In genomic region chr7:76359111-76359986, GRCh38 we compare ENCODE assay signal across 1 cellular context.
A peak's percentile ranks its signal among the peaks of the same experiment; 100 is the strongest.
TF ChIP-seq lines count a peak whose summit lies in the region.

No MANE protein-coding gene starts in this region.

TF ChIP-seq in K562, 482 proteins besides CTCF, POLR2A, EP300 and RAD21 (continued from another document and continues in another):
- TF ChIP-seq ZNF780A (CRISPR knock-in tag; IDR thresholded peaks at IDR 0.05) = no peak
- TF ChIP-seq ATF3 (IDR thresholded peaks at IDR 0.05) = peak; percentile 74
- TF ChIP-seq ATF3 (CRISPR knock-in tag; conservative IDR thresholded peaks at IDR 0.05) = 0 out of 2 replicates have a peak, but pooled peaks have one; percentile 40
- no peak for TF ChIP-seq NR4A1 (CRISPR knock-in tag; IDR thresholded peaks at IDR 0.05)
- TF ChIP-seq NR4A1 (tag; IDR thresholded peaks at IDR 0.05) = peak; percentile 57; the same call in 1 of the 2 replicates
- TF ChIP-seq DNMT1 (IDR thresholded peaks at IDR 0.05) = no peak
- no peak for TF ChIP-seq ZNF347 (CRISPR knock-in tag; IDR thresholded peaks at IDR 0.05; ENCODE audit: low read depth)
- no peak for TF ChIP-seq KAT8 (IDR thresholded peaks at IDR 0.05; ENCODE audit: low read depth)
- TF ChIP-seq SNAPC5 (CRISPR knock-in tag; IDR thresholded peaks at IDR 0.05) = no peak
- peak; percentile 66; the same call in 1 of the 2 replicates for TF ChIP-seq POLR2AphosphoS5 (IDR thresholded peaks at IDR 0.05; ENCODE audit: control insufficient read depth, insufficient read depth, low read depth, low read length)
- TF ChIP-seq RCOR1 (IDR thresholded peaks at IDR 0.05; ENCODE audit: borderline replicate concordance in 1 of 2, low read depth in 2 of 2, low read length in 2 of 2) = peak; percentile 50 to 65; a peak in 2 of 4 replicates
- TF ChIP-seq CSDE1 (IDR thresholded peaks at IDR 0.05) = peak in 1 of 2 experiments; percentile 56; a peak in 1 of 4 replicates
- no peak for TF ChIP-seq POLR2AphosphoS2 (IDR thresholded peaks at IDR 0.05; ENCODE audit: low read length)
- TF ChIP-seq ZHX1 (conservative IDR thresholded peaks at IDR 0.05; ENCODE audit: low read length) = peak; percentile 60; the same call in 1 of the 2 replicates
- no peak for TF ChIP-seq PTTG1 (tag; IDR thresholded peaks at IDR 0.05; ENCODE audit: low read depth)
- TF ChIP-seq ZNF354B (CRISPR knock-in tag; IDR thresholded peaks at IDR 0.05) = no peak
- no peak for TF ChIP-seq CREB3 (tag; conservative IDR thresholded peaks at IDR 0.05; ENCODE audit: low read depth)
- no peak for TF ChIP-seq FOS (IDR thresholded peaks at IDR 0.05; ENCODE audit: extremely low read depth, insufficient read length)
- peak; percentile 93 for TF ChIP-seq C11orf30 (IDR thresholded peaks at IDR 0.05; ENCODE audit: low read depth)
- no peak for TF ChIP-seq E2F5 (CRISPR knock-in tag; IDR thresholded peaks at IDR 0.05)
- peak; percentile 39 for TF ChIP-seq NCOR1 (IDR thresholded peaks at IDR 0.05)
- TF ChIP-seq TAF9B (IDR thresholded peaks at IDR 0.05; ENCODE audit: partially characterized antibody) = peak; percentile 65
- TF ChIP-seq POLR2H (tag; IDR thresholded peaks at IDR 0.05; ENCODE audit: low read depth) = peak; percentile 61; the same call in 1 of the 2 replicates
- TF ChIP-seq ZNF395 (CRISPR knock-in tag; IDR thresholded peaks at IDR 0.05) = no peak; the same call in 1 of the 2 replicates
- no peak for TF ChIP-seq ZNF609 (CRISPR knock-in tag; IDR thresholded peaks at IDR 0.05; ENCODE audit: borderline replicate concordance)
- TF ChIP-seq CREB5 (CRISPR knock-in tag; IDR thresholded peaks at IDR 0.05) = no peak
- TF ChIP-seq ZNF23 (CRISPR knock-in tag; IDR thresholded peaks at IDR 0.05) = no peak
- TF ChIP-seq CREBBP (IDR thresholded peaks at IDR 0.05; ENCODE audit: low read depth, low read length) = no peak
- peak; percentile 47; the same call in 1 of the 2 replicates for TF ChIP-seq PML (IDR thresholded peaks at IDR 0.05; ENCODE audit: low read length)
- peak; percentile 49 for TF ChIP-seq CCNT2 (IDR thresholded peaks at IDR 0.05; ENCODE audit: borderline replicate concordance, extremely low read depth, insufficient read length, low read depth, low read length)
- TF ChIP-seq CBX1 (IDR thresholded peaks at IDR 0.05; ENCODE audit: low read depth) = no peak
- no peak for TF ChIP-seq IRF2 (CRISPR knock-in tag; IDR thresholded peaks at IDR 0.05)
- no peak for TF ChIP-seq ZFP36 (IDR thresholded peaks at IDR 0.05; ENCODE audit: low read depth, low read length, partially characterized antibody)
- no peak for TF ChIP-seq ZBTB8A (IDR thresholded peaks at IDR 0.05; ENCODE audit: partially characterized antibody)
- TF ChIP-seq PHF20 (IDR thresholded peaks at IDR 0.05; ENCODE audit: partially characterized antibody) = peak; percentile 15
- peak in 1 of 2 experiments; percentile 70; a peak in 1 of 4 replicates for TF ChIP-seq NONO (IDR thresholded peaks at IDR 0.05; ENCODE audit: low read depth in 2 of 2, low read length in 1 of 2)
- TF ChIP-seq ZNF274 (IDR thresholded peaks at IDR 0.05; ENCODE audit: borderline replicate concordance, low read depth, low read length) = no peak
- TF ChIP-seq DMBX1 (CRISPR knock-in tag; IDR thresholded peaks at IDR 0.05; ENCODE audit: borderline replicate concordance) = 0 out of 2 replicates have a peak, but pooled peaks have one; percentile 14
- TF ChIP-seq HCFC1 (IDR thresholded peaks at IDR 0.05; ENCODE audit: low read depth, low read length) = peak; percentile 97
- TF ChIP-seq ZNF589 (CRISPR knock-in tag; IDR thresholded peaks at IDR 0.05; ENCODE audit: low read depth) = peak; percentile 86
- TF ChIP-seq HDAC8 (tag; IDR thresholded peaks at IDR 0.05) = no peak
- TF ChIP-seq ZBTB7A (IDR thresholded peaks at IDR 0.05; ENCODE audit: borderline replicate concordance, control insufficient read depth, low read depth, low read length) = peak; percentile 97
- no peak for TF ChIP-seq FIP1L1 (IDR thresholded peaks at IDR 0.05; ENCODE audit: low read depth, low read length, poor library complexity, severe bottlenecking)
- no peak for TF ChIP-seq ZZZ3 (IDR thresholded peaks at IDR 0.05)
- TF ChIP-seq PHB (CRISPR knock-in tag; IDR thresholded peaks at IDR 0.05) = no peak
- TF ChIP-seq MBD1 (CRISPR knock-in tag; IDR thresholded peaks at IDR 0.05) = no peak
- TF ChIP-seq E2F3 (CRISPR knock-in tag; IDR thresholded peaks at IDR 0.05) = no peak
- TF ChIP-seq RAD51 (IDR thresholded peaks at IDR 0.05; ENCODE audit: borderline replicate concordance, low read depth) = no peak; the same call in 1 of the 2 replicates
- TF ChIP-seq PBX2 (CRISPR knock-in tag; IDR thresholded peaks at IDR 0.05; ENCODE audit: low read depth) = no peak
- no peak for TF ChIP-seq PBX2 (tag; conservative IDR thresholded peaks at IDR 0.05; ENCODE audit: low read depth)
- TF ChIP-seq ESRRA (IDR thresholded peaks at IDR 0.05; ENCODE audit: borderline replicate concordance, low read depth) = peak; percentile 76
